In genomic region chr14:89207925-89208328, GRCh38 we compare ENCODE assay signal across 1 cellular context.
TF ChIP-seq lines count a peak whose summit lies in the region.

No MANE protein-coding gene starts in this region.

TF ChIP-seq in GM12878, 131 proteins besides CTCF, POLR2A, EP300 and RAD21 (continued from another document):
- no peak for TF ChIP-seq CUX1 (IDR thresholded peaks at IDR 0.05; ENCODE audit: insufficient replicate concordance, low read depth, low read length)
- 0 out of 2 replicates have a peak, but pooled peaks have one; percentile 26 for TF ChIP-seq BCL11A (IDR thresholded peaks at IDR 0.05; ENCODE audit: low read depth, low read length)
- no peak for TF ChIP-seq KLF5 (IDR thresholded peaks at IDR 0.05; ENCODE audit: partially characterized antibody)
- TF ChIP-seq IKZF2 (IDR thresholded peaks at IDR 0.05), result 0 out of 4 replicates have a peak, but pooled peaks of 1 of the 2 experiments have one; percentile 24
- TF ChIP-seq SMAD1 (IDR thresholded peaks at IDR 0.05; ENCODE audit: low read depth, partially characterized antibody), result no peak
- TF ChIP-seq NFXL1 (IDR thresholded peaks at IDR 0.05; ENCODE audit: borderline replicate concordance), result no peak
- no peak for TF ChIP-seq ZNF24 (IDR thresholded peaks at IDR 0.05)
- no peak for TF ChIP-seq CBX3 (IDR thresholded peaks at IDR 0.05; ENCODE audit: borderline replicate concordance, low read depth)
- TF ChIP-seq SRF (IDR thresholded peaks at IDR 0.05; ENCODE audit: low read depth in 2 of 2, low read length in 2 of 2), result no peak
- no peak for TF ChIP-seq HSF1 (IDR thresholded peaks at IDR 0.05; ENCODE audit: low read depth, low read length)
- 0 out of 3 replicates have a peak, but pooled peaks have one; percentile 16 for TF ChIP-seq POU2F2 (IDR thresholded peaks at IDR 0.05; ENCODE audit: borderline replicate concordance, low read depth, low read length)
- peak; percentile 79 for TF ChIP-seq NR2F1 (conservative IDR thresholded peaks at IDR 0.05)
- peak; percentile 84 for TF ChIP-seq MEF2B (IDR thresholded peaks at IDR 0.05; ENCODE audit: partially characterized antibody, poor library complexity, severe bottlenecking)
- TF ChIP-seq KAT2A (conservative IDR thresholded peaks at IDR 0.05; ENCODE audit: control insufficient read depth, low read depth, low read length), result no peak
- no peak for TF ChIP-seq PAX5 (IDR thresholded peaks at IDR 0.05; ENCODE audit: borderline replicate concordance, low read depth, low read length)
- TF ChIP-seq GABPA (IDR thresholded peaks at IDR 0.05; ENCODE audit: low read depth), result no peak
